Comparison of ENCODE assay signal across 19 cellular contexts in the genomic region with DNA sequence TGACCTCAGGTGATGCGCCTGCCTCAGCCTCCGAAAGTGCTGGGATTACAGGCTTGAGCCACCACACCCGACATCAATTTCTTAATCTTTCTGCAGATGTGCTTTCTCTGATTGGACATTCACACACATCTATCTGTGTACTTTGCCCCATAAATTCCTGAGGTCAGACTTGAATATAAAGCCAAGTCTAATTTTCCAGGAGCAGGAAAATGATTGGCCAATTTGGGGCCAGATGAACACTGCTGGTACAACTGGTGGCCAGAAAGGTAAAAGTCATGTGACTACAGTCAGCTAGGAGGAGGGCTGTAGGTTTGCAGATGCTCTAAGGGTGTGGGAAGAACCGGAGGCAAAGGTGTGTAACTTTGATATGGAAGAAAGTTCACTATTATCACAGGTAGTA. TPM values are rescaled to one million over a fixed set of nuclear protein-coding genes. Genes with fewer than 3 reads are reported as not detected.
"Had no signal": no experiment of that assay in that cellular context is flagged by ENCODE, and none has a peak within 500 bp of the region (broad histone marks: within the 10 kb centered on the region; RNA-seq: fewer than 3 reads in every experiment).

No MANE protein-coding gene starts in this region.

- H3K36me3 Mint-ChIP-seq: natural killer cell had no signal

- DNase-seq: activated CD4-positive, alpha-beta memory T cell treated with anti-CD3 and anti-CD28 coated beads for 36 hours; activated gamma-delta T cell treated with Interleukin-2 at 50 U/mL for 16 hours; activated T-cell treated with anti-CD3 and anti-CD28 coated beads, Interleukin-2, amount 50 U/mL, for 72 hours; dorsolateral prefrontal cortex; endodermal cell; left lung; natural killer cell; nucleus accumbens; posterior cingulate gyrus; stimulated activated CD4-positive, alpha-beta T cell treated with anti-CD3 and anti-CD28 coated beads, Interleukin-4, amount 100 ng/mL, for 24 hours; stimulated activated naive CD4-positive, alpha-beta T cell; substantia nigra; transverse colon; WERI-Rb-1 had no signal

- H3K4me3 ChIP-seq: ascending aorta, dorsolateral prefrontal cortex, hepatocyte, left lung, right atrium auricular region, skin epidermis, transverse colon had no signal

- H3K36me3 ChIP-seq: right atrium auricular region, transverse colon had no signal

- H3K27me3 Mint-ChIP-seq: activated CD4-positive, alpha-beta memory T cell treated with anti-CD3 and anti-CD28 coated beads for 36 hours had no signal

- H3K27me3 ChIP-seq: ascending aorta, dorsolateral prefrontal cortex, hepatocyte, left lung, right atrium auricular region, transverse colon had no signal

- H3K4me2 ChIP-seq: hepatocyte had no signal

- H3K4me3 Mint-ChIP-seq: activated CD4-positive, alpha-beta memory T cell treated with anti-CD3 and anti-CD28 coated beads for 36 hours; activated T-cell treated with anti-CD3 and anti-CD28 coated beads, Interleukin-2, amount 50 U/mL, for 72 hours; endodermal cell; T-helper 1 cell treated with Interleukin-12 subunit alpha and Interleukin-12 subunit beta and Interleukin-4 antibody, amounts not matched to agents 30 μg/mL and 1 μg/mL, for 36 hours had no signal

- H3K27ac Mint-ChIP-seq: endodermal cell; natural killer cell; T-helper 1 cell treated with Interleukin-12 subunit alpha and Interleukin-12 subunit beta and Interleukin-4 antibody, amounts not matched to agents 30 μg/mL and 1 μg/mL, for 36 hours had no signal

- H3K9me3 Mint-ChIP-seq: activated CD4-positive, alpha-beta memory T cell treated with anti-CD3 and anti-CD28 coated beads for 36 hours; activated T-cell treated with anti-CD3 and anti-CD28 coated beads, Interleukin-2, amount 50 U/mL, for 72 hours; natural killer cell; T-helper 1 cell treated with Interleukin-12 subunit alpha and Interleukin-12 subunit beta and Interleukin-4 antibody, amounts not matched to agents 30 μg/mL and 1 μg/mL, for 36 hours had no signal

- H3K27ac ChIP-seq: ascending aorta, dorsolateral prefrontal cortex, hepatocyte, left lung, right atrium auricular region, skin epidermis, WERI-Rb-1 had no signal

- H3K9me3 ChIP-seq: ascending aorta, left lung, right atrium auricular region, transverse colon had no signal

- ATAC-seq: activated T-cell treated with anti-CD3 and anti-CD28 coated beads, Interleukin-2, amount 50 U/mL, for 72 hours; left lung; natural killer cell had no signal

RNA-seq across cellular contexts. Expression of a gene that starts 3.2 kb away (rescaled TPM):
- total RNA-seq: ascending aorta had no signal
